26 cellular contexts compared by ENCODE assay signal in the genomic region with DNA sequence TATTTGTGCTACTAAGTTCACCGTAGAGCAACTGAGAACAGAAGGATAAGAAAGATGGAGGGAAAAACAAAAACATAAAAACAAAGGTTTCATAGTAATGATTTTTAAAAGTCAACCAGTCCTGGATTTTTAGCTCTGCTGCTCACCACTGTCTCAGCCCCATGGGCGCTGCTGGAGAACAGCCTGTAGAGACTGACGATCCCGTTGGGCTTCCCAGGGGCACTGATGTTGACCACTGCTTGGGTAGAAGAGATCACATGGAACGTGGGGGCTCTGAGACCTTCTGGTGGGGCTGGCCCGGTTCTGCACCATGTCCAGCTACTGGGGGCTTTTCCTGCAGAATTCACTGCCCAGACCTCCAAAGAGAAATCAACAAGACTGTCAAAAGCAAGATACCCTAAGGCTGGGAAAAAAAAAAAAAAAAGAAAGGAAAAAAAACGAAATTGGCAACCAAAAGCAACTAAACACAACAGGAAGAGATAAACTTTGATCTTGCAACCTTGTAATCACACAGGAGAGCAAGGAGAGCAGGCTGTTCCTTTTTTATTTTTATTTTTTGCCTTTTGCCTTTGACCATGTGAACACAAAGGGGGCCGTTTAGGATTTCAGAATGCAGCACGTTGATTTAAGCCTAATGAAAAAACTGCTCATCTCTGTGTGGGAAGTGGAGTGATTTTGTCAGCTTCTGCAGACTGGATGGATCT.
"Had no signal": no experiment of that assay in that cellular context is flagged by ENCODE, and none has a peak within 500 bp of the region (broad histone marks: within the 10 kb centered on the region; RNA-seq: fewer than 3 reads in every experiment).

No MANE protein-coding gene starts in this region.

- H3K9me3 Mint-ChIP-seq: activated CD4-positive, alpha-beta memory T cell treated with anti-CD3 and anti-CD28 coated beads, Interleukin-2, amount 10 ng/mL, durations not matched to agents 7 days and 5 days; activated naive CD4-positive, alpha-beta T cell treated with anti-CD3 and anti-CD28 coated beads for 36 hours; activated naive CD8-positive, alpha-beta T cell treated with anti-CD3 and anti-CD28 coated beads for 36 hours; T-cell had no signal

- H3K9ac ChIP-seq: KMS-11 had no signal

- H3K9me3 ChIP-seq: MG63 had no signal

- H3K27ac Mint-ChIP-seq: activated CD4-positive, alpha-beta memory T cell treated with anti-CD3 and anti-CD28 coated beads, Interleukin-2, amount 10 ng/mL, durations not matched to agents 7 days and 5 days; activated CD4-positive, alpha-beta T cell treated with anti-CD3 and anti-CD28 coated beads for 36 hours; activated naive CD4-positive, alpha-beta T cell treated with anti-CD3 and anti-CD28 coated beads for 36 hours; activated naive CD8-positive, alpha-beta T cell treated with anti-CD3 and anti-CD28 coated beads for 36 hours; activated T-helper 17 cell treated with anti-CD3 and anti-CD28 coated beads, Interleukin-2, amount 50 U/mL, for 72 hours; T-cell had no signal

- ATAC-seq: activated CD4-positive, alpha-beta T cell treated with anti-CD3 and anti-CD28 coated beads for 36 hours; activated T-helper 17 cell treated with anti-CD3 and anti-CD28 coated beads, Interleukin-2, amount 50 U/mL, for 72 hours; PC-3; T-cell had no signal

- H3K4me1 Mint-ChIP-seq: activated CD4-positive, alpha-beta memory T cell treated with anti-CD3 and anti-CD28 coated beads, Interleukin-2, amount 10 ng/mL, durations not matched to agents 7 days and 5 days; activated naive CD8-positive, alpha-beta T cell treated with anti-CD3 and anti-CD28 coated beads for 36 hours; activated T-helper 17 cell treated with anti-CD3 and anti-CD28 coated beads, Interleukin-2, amount 50 U/mL, for 72 hours; T-cell had no signal

- H3K4me2 ChIP-seq: KMS-11 had no signal

- H3K27me3 Mint-ChIP-seq: activated CD4-positive, alpha-beta memory T cell treated with anti-CD3 and anti-CD28 coated beads, Interleukin-2, amount 10 ng/mL, durations not matched to agents 7 days and 5 days; activated T-helper 17 cell treated with anti-CD3 and anti-CD28 coated beads, Interleukin-2, amount 50 U/mL, for 72 hours had no signal

- H3K36me3 Mint-ChIP-seq: activated naive CD8-positive, alpha-beta T cell treated with anti-CD3 and anti-CD28 coated beads for 36 hours; T-cell had no signal

- H3K4me3 ChIP-seq: cardiac muscle cell, MG63 had no signal

- H3K27me3 ChIP-seq: brain microvascular endothelial cell, cardiac muscle cell, MG63 had no signal

- H3K27ac ChIP-seq: brain microvascular endothelial cell, cardiac muscle cell, KMS-11, VCaP had no signal

- H3K4me3 Mint-ChIP-seq: activated CD4-positive, alpha-beta memory T cell treated with anti-CD3 and anti-CD28 coated beads, Interleukin-2, amount 10 ng/mL, durations not matched to agents 7 days and 5 days; activated CD4-positive, alpha-beta T cell treated with anti-CD3 and anti-CD28 coated beads for 36 hours; activated naive CD4-positive, alpha-beta T cell treated with anti-CD3 and anti-CD28 coated beads for 36 hours; activated naive CD8-positive, alpha-beta T cell treated with anti-CD3 and anti-CD28 coated beads for 36 hours; activated T-helper 17 cell treated with anti-CD3 and anti-CD28 coated beads, Interleukin-2, amount 50 U/mL, for 72 hours; T-cell had no signal

- DNase-seq: activated CD4-positive, alpha-beta memory T cell treated with anti-CD3 and anti-CD28 coated beads, Interleukin-2, amount 10 ng/mL, durations not matched to agents 7 days and 5 days; activated CD4-positive, alpha-beta T cell treated with anti-CD3 and anti-CD28 coated beads for 36 hours; activated CD4-positive, alpha-beta T cell treated with anti-CD3 and anti-CD28 coated beads, Interleukin-2, amount 50 U/mL, for 1 hour; activated gamma-delta T cell; activated naive CD4-positive, alpha-beta T cell treated with anti-CD3 and anti-CD28 coated beads for 36 hours; activated naive CD8-positive, alpha-beta T cell treated with anti-CD3 and anti-CD28 coated beads for 36 hours; activated T-cell treated with anti-CD3 and anti-CD28 coated beads for 4 hours; activated T-cell treated with anti-CD3 and anti-CD28 coated beads, Interleukin-2, amount 50 U/mL, for 48 hours; brain microvascular endothelial cell; MG63; NCI-H1105; NCI-H1436; NCI-H1694 treated with DMSO at 0.1 percent for 48 hours; NCI-H2029 treated with DMSO at 0.1 percent for 48 hours; NCI-H345; NCI-H510A; NCI-H526 treated with DMSO at 0.1 percent for 48 hours; PC-3; SHP77 treated with DMSO at 0.1 percent for 48 hours; T-cell; T-helper 2 cell had no signal

- H3K36me3 ChIP-seq: brain microvascular endothelial cell, cardiac muscle cell, MG63 had no signal

- FAIRE-seq: RCC 7860 had no signal
